8 cellular contexts compared by ENCODE assay signal in the genomic region with DNA sequence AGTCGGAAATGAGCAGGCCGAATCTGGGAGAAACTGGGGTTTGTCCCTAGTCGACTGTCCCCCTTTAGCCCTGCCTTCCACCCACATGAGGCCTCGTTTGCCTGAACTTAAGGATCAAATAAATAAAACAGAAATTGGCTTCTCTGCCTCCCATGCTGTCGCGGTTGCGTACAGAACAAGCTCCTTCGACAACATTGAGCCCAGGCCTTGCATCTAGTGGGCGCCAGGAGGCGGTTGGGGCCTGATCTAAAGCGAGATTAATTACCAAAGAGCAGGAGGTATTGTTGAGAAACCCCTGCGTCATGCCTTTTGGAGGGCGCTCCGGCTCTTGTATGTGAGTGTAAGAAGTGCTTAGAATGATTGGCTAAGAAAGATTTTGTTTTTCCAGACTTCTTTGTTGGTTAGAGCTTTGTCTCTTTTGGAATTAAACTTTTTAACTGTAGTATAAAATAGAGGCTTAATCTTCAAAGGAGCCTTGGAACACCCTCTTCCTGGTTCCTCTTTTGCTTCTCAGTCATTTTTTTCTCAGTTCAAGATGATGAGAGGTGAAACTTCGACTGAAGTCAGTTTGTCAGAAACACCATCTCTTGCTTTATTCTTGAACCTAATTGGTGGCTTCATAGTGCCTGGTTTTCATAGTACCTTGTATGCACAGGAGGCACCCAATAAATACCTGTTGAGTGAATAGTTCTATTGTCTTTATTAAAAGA. TPM values are rescaled to one million over a fixed set of nuclear protein-coding genes. Genes with fewer than 3 reads are reported as not detected.
DNase-seq lines count a peak whose midpoint lies in the region; ATAC-seq and TF ChIP-seq lines count a peak whose summit lies in the region.

No MANE protein-coding gene starts in this region.

- no peaks in the 10 kb centered on the region for H3K4me1 ChIP-seq in colonic mucosa

- DNase-seq in ACHN: peak; percentile 79
- peak; percentile 39 for DNase-seq in NCI-H345 (lab: John Stamatoyannopoulos, UW)
- DNase-seq in activated CD4-positive, alpha-beta T cell treated with anti-CD3 and anti-CD28 coated beads for 4 hours: peak; percentile 71 to 72
- peak; percentile 67 for DNase-seq in colonic mucosa
- peak; percentile 93 for DNase-seq in left kidney (ENCODE audit: low read depth, low spot score)
- DNase-seq in stimulated activated CD4-positive, alpha-beta T cell treated with anti-CD3 and anti-CD28 coated beads, Interleukin-2, amount 100 ng/mL, for 24 hours: peak; percentile 75 to 77

- peak overlapping the region; percentile 89 to 91 for H3K9ac ChIP-seq in colonic mucosa (ENCODE audit: low read depth in 2 of 2, low read length in 2 of 2)

- no peaks in the 10 kb centered on the region for H3K27me3 ChIP-seq in colonic mucosa

- no peaks in the 10 kb centered on the region for H3K9me3 ChIP-seq in colonic mucosa

- no peaks in the 10 kb centered on the region for H3K36me3 ChIP-seq in colonic mucosa

- intact Hi-C loops in colonic mucosa (cut with DNase I): loop anchor here (5.0 kb wide), 2 partner anchors 73 to 158 kb away; a partner anchor contains a TSS

- H3K4me3 ChIP-seq in colonic mucosa: peak overlapping the region; percentile 97

- H3K27ac ChIP-seq in colonic mucosa: peak overlapping the region; percentile 96

- peak; percentile 57 for ATAC-seq in GM18858 (IDR thresholded peaks at IDR 0.05; ENCODE audit: unreplicated experiment)
- ATAC-seq in HG03097 (IDR thresholded peaks at IDR 0.05; ENCODE audit: low FRiP score, unreplicated experiment): peak; percentile 53

- peak; percentile 26 for TF ChIP-seq CTCF in colonic mucosa (IDR thresholded peaks at IDR 0.05)

- in situ Hi-C loops in ACHN (cut with HindIII; ENCODE audit: low pct_ligation_motif_present, low pct_unique_long_range_greater_than_20kb, low sequenced_read_pairs): no loop called here

RNA-seq across cellular contexts. Expression of a gene that starts 0.8 kb away (rescaled TPM):
- total RNA-seq in colonic mucosa: 100 to 1,000 TPM; 194 to 218 TPM

RNA-seq across cellular contexts. Expression of a gene that starts 25.2 kb away (rescaled TPM):
- 10 to 100 TPM; 26.6 to 50.6 TPM for total RNA-seq in colonic mucosa

Comparison
In these comparisons a context has a peak if more than half of its experiments do, and no peak if none do; other contexts are left out.
1. Peak in every context shown above with its lines: DNase-seq, ATAC-seq, H3K4me3 ChIP-seq and H3K27ac ChIP-seq.
2. DNase-seq: peak in every context shown above with its lines; median percentile 93 in left kidney; 79 in ACHN; 76 in stimulated activated CD4-positive, alpha-beta T cell treated with anti-CD3 and anti-CD28 coated beads, Interleukin-2, amount 100 ng/mL, for 24 hours; 72 in activated CD4-positive, alpha-beta T cell treated with anti-CD3 and anti-CD28 coated beads for 4 hours; 67 in colonic mucosa; 39 in NCI-H345.